8 cellular contexts compared by ENCODE assay signal in genomic region chr4:149264093-149264733, GRCh38.
DNase-seq lines count a peak whose midpoint lies in the region; ATAC-seq, FAIRE-seq and TF ChIP-seq lines count a peak whose summit lies in the region.

No MANE protein-coding gene starts in this region.

- H3K4me3 ChIP-seq in CD4-positive, CD25-positive, alpha-beta regulatory T cell (ENCODE audit: low read depth, low read length): no peak overlapping the region
- H3K4me3 ChIP-seq in keratinocyte (ENCODE audit: control insufficient read depth in 2 of 3, extremely low read depth in 1 of 3, insufficient read depth in 2 of 3, low read depth in 1 of 3, low read length in 3 of 3) (no peak overlapping the region), vagina (no peak overlapping the region)

- no peaks in the 10 kb centered on the region for H3K36me3 Mint-ChIP-seq in CD4-positive, CD25-positive, alpha-beta regulatory T cell
- H3K36me3 Mint-ChIP-seq in activated T-helper 17 cell treated with anti-CD3 and anti-CD28 coated beads, Interleukin-2, amount 50 U/mL, for 72 hours (ENCODE audit: low read depth): no peaks in the 10 kb centered on the region

- intact Hi-C loops in vagina (cut with DNase I): no loop called here

- FAIRE-seq in keratinocyte (lab: Jason Lieb, UNC): peak; percentile 77

- no peak for ATAC-seq in CD4-positive, CD25-positive, alpha-beta regulatory T cell (ENCODE audit: low read depth in 2 of 2)
- ATAC-seq in GM18498 (IDR thresholded peaks at IDR 0.05; ENCODE audit: unreplicated experiment) (peak; percentile 88), HG02678 (IDR thresholded peaks at IDR 0.05; ENCODE audit: unreplicated experiment) (peak; percentile 85)
- peak; percentile 34 for ATAC-seq in activated T-helper 17 cell treated with anti-CD3 and anti-CD28 coated beads, Interleukin-2, amount 50 U/mL, for 72 hours (replicated peaks)

- no peak overlapping the region for H3K27ac Mint-ChIP-seq in CD4-positive, CD25-positive, alpha-beta regulatory T cell
- H3K27ac Mint-ChIP-seq in activated T-helper 17 cell treated with anti-CD3 and anti-CD28 coated beads, Interleukin-2, amount 50 U/mL, for 72 hours: no peak overlapping the region

- no peak for TF ChIP-seq POLR2A in vagina (IDR thresholded peaks at IDR 0.05)

- no peak overlapping the region for H3K9ac ChIP-seq in keratinocyte (ENCODE audit: control insufficient read depth, extremely low read depth, insufficient read depth, low read length)

- H3K9me1 ChIP-seq in keratinocyte (ENCODE audit: control insufficient read depth, extremely low read depth, insufficient read depth, low read length): no peaks in the 10 kb centered on the region

- dilution Hi-C loops in keratinocyte (cut with MboI; ENCODE audit: extremely low pct_ligation_motif_present, low sequenced_read_pairs): no loop called here

- H3K4me1 Mint-ChIP-seq in CD4-positive, CD25-positive, alpha-beta regulatory T cell: no peaks in the 10 kb centered on the region
- H3K4me1 Mint-ChIP-seq in activated T-helper 17 cell treated with anti-CD3 and anti-CD28 coated beads, Interleukin-2, amount 50 U/mL, for 72 hours: no peaks in the 10 kb centered on the region

- no peaks in the 10 kb centered on the region for H3K27me3 Mint-ChIP-seq in CD4-positive, CD25-positive, alpha-beta regulatory T cell
- peaks cover 9% of the 10 kb centered on the region for H3K27me3 Mint-ChIP-seq in activated T-helper 17 cell treated with anti-CD3 and anti-CD28 coated beads, Interleukin-2, amount 50 U/mL, for 72 hours

- H3K9me3 Mint-ChIP-seq in CD4-positive, CD25-positive, alpha-beta regulatory T cell: peaks cover 0 to 2% (median 0%) of the 10 kb centered on the region in 7 donors
- H3K9me3 Mint-ChIP-seq in activated T-helper 17 cell treated with anti-CD3 and anti-CD28 coated beads, Interleukin-2, amount 50 U/mL, for 72 hours: no peaks in the 10 kb centered on the region

- H3K79me2 ChIP-seq in keratinocyte (ENCODE audit: control insufficient read depth, insufficient read depth, low read length): no peaks in the 10 kb centered on the region

- no peak overlapping the region for H2AFZ ChIP-seq in keratinocyte (ENCODE audit: control insufficient read depth, low read length)

- no peaks in the 10 kb centered on the region for H3K4me1 ChIP-seq in CD4-positive, CD25-positive, alpha-beta regulatory T cell (ENCODE audit: control insufficient read depth, insufficient read depth, low read length, poor library complexity, severe bottlenecking)
- no peaks in the 10 kb centered on the region for H3K4me1 ChIP-seq in keratinocyte (ENCODE audit: control insufficient read depth, extremely low read depth, insufficient read depth, low read length)
- no peaks in the 10 kb centered on the region for H3K4me1 ChIP-seq in vagina

- no peaks in the 10 kb centered on the region for H3K36me3 ChIP-seq in CD4-positive, CD25-positive, alpha-beta regulatory T cell (ENCODE audit: control insufficient read depth, insufficient read depth, low read length)
- H3K36me3 ChIP-seq in keratinocyte (ENCODE audit: control insufficient read depth in 2 of 2, extremely low read depth in 1 of 2, insufficient read depth in 2 of 2, low read length in 2 of 2) (no peaks in the 10 kb centered on the region), vagina (no peaks in the 10 kb centered on the region)

- H3K27ac ChIP-seq in CD4-positive, CD25-positive, alpha-beta regulatory T cell (ENCODE audit: insufficient read depth, low read length, poor library complexity, severe bottlenecking): no peak overlapping the region
- H3K27ac ChIP-seq in keratinocyte (ENCODE audit: control insufficient read depth, insufficient read depth, low read length) (no peak overlapping the region), vagina (no peak overlapping the region)

- TF ChIP-seq CTCF in keratinocyte (optimal IDR thresholded peaks at IDR 0.05 in 1 of 3, IDR thresholded peaks at IDR 0.05 in 1 of 3, conservative IDR thresholded peaks at IDR 0.05 in 1 of 3; ENCODE audit: extremely low read depth in 1 of 3, insufficient read depth in 2 of 3, low read length in 3 of 3): peak; percentile 66 to 86 (median 76)
- peak in 1 of 3 experiments; percentile 10 for TF ChIP-seq CTCF in vagina (IDR thresholded peaks at IDR 0.05)

- no peak overlapping the region for H3K4me2 ChIP-seq in keratinocyte (ENCODE audit: control insufficient read depth, extremely low read depth, insufficient read depth, low read depth, low read length)

- peak in 2 of 3 donors; percentile 1 to 26 for DNase-seq in CD4-positive, CD25-positive, alpha-beta regulatory T cell
- peak; percentile 3 for DNase-seq in NCI-H1694 (lab: John Stamatoyannopoulos, UW)
- peak; percentile 9 for DNase-seq in keratinocyte (ENCODE audit: low read depth, low spot score)
- no peak for DNase-seq in vagina (ENCODE audit: extremely low spot score in 2 of 2)
- no peak for DNase-seq in inferior parietal cortex (ENCODE audit: extremely low spot score)

- no peaks in the 10 kb centered on the region for H3K9me3 ChIP-seq in CD4-positive, CD25-positive, alpha-beta regulatory T cell (ENCODE audit: control insufficient read depth in 2 of 2, low read length in 2 of 2)
- H3K9me3 ChIP-seq in keratinocyte (ENCODE audit: control insufficient read depth, low read depth, low read length) (no peaks in the 10 kb centered on the region), vagina (no peaks in the 10 kb centered on the region)

- H3K27me3 ChIP-seq in CD4-positive, CD25-positive, alpha-beta regulatory T cell (ENCODE audit: control insufficient read depth, insufficient read depth, low read length): no peaks in the 10 kb centered on the region
- H3K27me3 ChIP-seq in keratinocyte (ENCODE audit: control insufficient read depth, extremely low read depth, insufficient read depth, low read length) (no peaks in the 10 kb centered on the region), vagina (no peaks in the 10 kb centered on the region)

- H4K20me1 ChIP-seq in keratinocyte (ENCODE audit: control insufficient read depth, extremely low read depth, insufficient read depth, low read length): no peaks in the 10 kb centered on the region

- no peak overlapping the region for H3K4me3 Mint-ChIP-seq in CD4-positive, CD25-positive, alpha-beta regulatory T cell
- H3K4me3 Mint-ChIP-seq in activated T-helper 17 cell treated with anti-CD3 and anti-CD28 coated beads, Interleukin-2, amount 50 U/mL, for 72 hours: no peak overlapping the region

Comparison
In these comparisons a context has a peak if more than half of its experiments do, and no peak if none do; other contexts are left out.
1. ATAC-seq: peak in GM18498 (single experiment), HG02678 (single experiment) and activated T-helper 17 cell treated with anti-CD3 and anti-CD28 coated beads, Interleukin-2, amount 50 U/mL, for 72 hours (single experiment); none in CD4-positive, CD25-positive, alpha-beta regulatory T cell (0 of 2).
2. DNase-seq: peak in CD4-positive, CD25-positive, alpha-beta regulatory T cell (2 of 3), NCI-H1694 (single experiment) and keratinocyte (single experiment); none in vagina (0 of 2) and inferior parietal cortex (single experiment).